In the genomic region with DNA sequence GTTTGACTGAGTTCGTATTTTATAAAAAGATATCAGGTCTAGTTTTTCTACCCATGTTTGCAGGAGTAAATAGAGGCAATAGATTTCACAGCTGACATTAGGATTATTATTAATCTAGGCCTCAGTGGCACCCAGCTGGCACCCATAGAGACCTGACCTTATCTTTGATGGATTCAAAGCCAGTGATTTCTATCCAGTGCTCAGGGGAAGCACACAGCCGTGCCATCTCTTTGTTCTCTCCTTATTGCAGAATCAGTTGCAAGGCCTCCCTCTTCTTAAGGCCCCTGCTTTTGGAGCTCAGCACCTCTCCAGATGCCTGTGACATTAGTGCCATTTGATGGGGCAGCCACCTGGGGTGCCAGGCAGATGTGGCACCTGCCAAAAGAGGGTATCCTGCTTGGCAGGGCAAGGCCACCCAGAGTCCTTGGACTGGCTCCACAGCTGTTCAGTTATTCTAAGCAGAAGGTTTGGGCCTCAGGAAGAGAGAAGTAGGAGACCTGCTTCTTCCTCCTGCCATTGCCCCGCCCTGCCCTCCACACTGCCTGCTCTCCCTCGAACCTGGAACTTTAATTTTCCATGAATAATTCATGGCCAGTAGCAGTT, we compare ENCODE assay signal across 20 cellular contexts.
"Had no signal": no experiment of that assay in that cellular context is flagged by ENCODE, and none has a peak within 500 bp of the region (broad histone marks: within the 10 kb centered on the region; RNA-seq: fewer than 3 reads in every experiment).

No MANE protein-coding gene starts in this region.

- H3K4me1 ChIP-seq: heart left ventricle, left ventricle myocardium inferior, lower lobe of right lung, tibial artery, upper lobe of right lung, vagina had no signal

- H3K4me3 ChIP-seq: coronary artery, heart left ventricle, left ventricle myocardium inferior, lower lobe of right lung, neural progenitor cell, ovary, tibial artery, upper lobe of right lung, vagina had no signal

- H3K27ac Mint-ChIP-seq: memory B cell; natural killer cell treated with Interleukin-12 subunit alpha and Interleukin-12 subunit beta and Interleukin-15 and Interleukin-18, amount 100 ng/mL, for 72 hours; neural progenitor cell; stimulated activated effector memory CD8-positive, alpha-beta T cell treated with anti-CD3 and anti-CD28 coated beads, Interleukin-12 subunit alpha, Interleukin-12 subunit beta, amount 100 ng/mL, for 72 hours; stimulated activated naive CD8-positive, alpha-beta T cell treated with anti-CD3 and anti-CD28 coated beads, Interleukin-15, Interleukin-2, amounts not matched to agents 100 ng/mL and 50 ng/mL, for 24 hours had no signal

- H3K36me3 Mint-ChIP-seq: stimulated activated effector memory CD8-positive, alpha-beta T cell treated with anti-CD3 and anti-CD28 coated beads, Interleukin-12 subunit alpha, Interleukin-12 subunit beta, amount 100 ng/mL, for 72 hours had no signal

- H3K4me1 Mint-ChIP-seq: stimulated activated effector memory CD8-positive, alpha-beta T cell treated with anti-CD3 and anti-CD28 coated beads, Interleukin-12 subunit alpha, Interleukin-12 subunit beta, amount 100 ng/mL, for 72 hours had no signal

- H3K4me3 Mint-ChIP-seq: memory B cell; natural killer cell treated with Interleukin-12 subunit alpha and Interleukin-12 subunit beta and Interleukin-15 and Interleukin-18, amount 100 ng/mL, for 72 hours; neural progenitor cell; stimulated activated effector memory CD8-positive, alpha-beta T cell treated with anti-CD3 and anti-CD28 coated beads, Interleukin-12 subunit alpha, Interleukin-12 subunit beta, amount 100 ng/mL, for 72 hours; stimulated activated naive CD8-positive, alpha-beta T cell treated with anti-CD3 and anti-CD28 coated beads, Interleukin-15, Interleukin-2, amounts not matched to agents 100 ng/mL and 50 ng/mL, for 24 hours had no signal

- H2AFZ ChIP-seq: neural progenitor cell had no signal

- ATAC-seq: heart left ventricle; lower lobe of right lung; natural killer cell treated with Interleukin-12 subunit alpha and Interleukin-12 subunit beta and Interleukin-15 and Interleukin-18, amount 100 ng/mL, for 72 hours; right cardiac atrium; stimulated activated effector memory CD8-positive, alpha-beta T cell treated with anti-CD3 and anti-CD28 coated beads, Interleukin-12 subunit alpha, Interleukin-12 subunit beta, amount 100 ng/mL, for 72 hours; upper lobe of right lung had no signal

- H3K9me3 ChIP-seq: lower lobe of right lung, ovary, tibial artery, upper lobe of right lung, vagina had no signal

- H3K9ac ChIP-seq: neural progenitor cell had no signal

- DNase-seq: effector CD4-positive, alpha-beta T cell; heart left ventricle; hypothalamus; left ventricle myocardium inferior; lower lobe of right lung; midbrain; nucleus accumbens; ovary; right cardiac atrium; stimulated activated CD4-positive, alpha-beta T cell treated with anti-CD3 and anti-CD28 coated beads, Interleukin-4, amount 100 ng/mL, for 1 hour; stimulated activated CD8-positive, alpha-beta memory T cell treated with anti-CD3 and anti-CD28 coated beads, Interleukin-4, amount 100 ng/mL, for 48 hours; tibial artery; upper lobe of right lung had no signal

- H3K27me3 ChIP-seq: heart left ventricle, neural progenitor cell, ovary, tibial artery, upper lobe of right lung, vagina had no signal

- H3K27ac ChIP-seq: coronary artery, heart left ventricle, left ventricle myocardium inferior, lower lobe of right lung, ovary, tibial artery, upper lobe of right lung, vagina had no signal

- H3K27me3 Mint-ChIP-seq: memory B cell; natural killer cell treated with Interleukin-12 subunit alpha and Interleukin-12 subunit beta and Interleukin-15 and Interleukin-18, amount 100 ng/mL, for 72 hours; stimulated activated naive CD8-positive, alpha-beta T cell treated with anti-CD3 and anti-CD28 coated beads, Interleukin-15, Interleukin-2, amounts not matched to agents 100 ng/mL and 50 ng/mL, for 24 hours had no signal

- H3K36me3 ChIP-seq: heart left ventricle, lower lobe of right lung, neural progenitor cell, ovary, tibial artery, upper lobe of right lung, vagina had no signal
